Comparison of ENCODE assay signal across 9 cellular contexts in the genomic region with DNA sequence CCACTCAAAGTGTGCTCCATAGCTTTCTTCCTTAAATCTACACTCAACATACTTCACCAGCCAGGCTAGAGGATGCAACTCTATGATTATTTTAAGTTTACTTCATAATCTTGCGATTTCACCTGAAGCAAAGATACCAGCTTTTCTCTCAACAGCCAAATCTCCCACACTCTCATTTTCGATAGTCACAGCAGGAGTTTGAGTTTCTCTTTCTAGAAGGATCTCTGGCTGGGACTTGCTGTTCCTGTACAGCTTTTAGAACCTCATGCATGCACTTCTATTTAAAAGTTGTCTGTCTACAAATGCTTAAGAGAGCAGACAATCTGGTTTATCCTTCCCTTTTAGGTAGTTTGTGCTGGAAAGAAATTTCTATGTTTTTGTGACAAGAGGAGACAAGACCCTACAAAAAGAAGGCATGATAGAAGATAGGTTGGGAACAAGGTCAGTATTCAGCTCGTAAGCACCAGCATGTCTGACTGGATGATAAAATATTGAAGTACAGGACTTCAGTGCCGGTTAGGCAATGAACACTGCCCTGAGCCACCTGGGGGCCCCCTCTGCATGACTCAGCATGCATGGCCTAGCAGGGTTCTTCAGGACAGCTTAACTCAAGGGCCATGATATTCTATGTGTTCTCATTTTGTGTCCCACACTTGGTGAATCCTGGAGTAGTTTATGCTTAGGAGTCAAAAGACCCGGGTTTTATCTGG.
A peak's percentile ranks its signal among the peaks of the same experiment; 100 is the strongest.
DNase-seq lines count a peak whose midpoint lies in the region; ATAC-seq and TF ChIP-seq lines count a peak whose summit lies in the region.
"Had no signal": no experiment of that assay in that cellular context is flagged by ENCODE, and none has a peak within 500 bp of the region (broad histone marks: within the 10 kb centered on the region; RNA-seq: fewer than 3 reads in every experiment).

No MANE protein-coding gene starts in this region.

- no peak overlapping the region for H3K4me3 Mint-ChIP-seq in activated naive CD8-positive, alpha-beta T cell treated with anti-CD3 and anti-CD28 coated beads, Interleukin-2, amount 10 ng/mL, durations not matched to agents 7 days and 5 days
- H3K4me3 Mint-ChIP-seq in T-helper 17 cell = no peak overlapping the region

- peaks cover 0 to 13% (median 0%) of the 10 kb centered on the region in 3 donors for H3K27me3 ChIP-seq in psoas muscle (ENCODE audit: insufficient read depth in 3 of 3, low read length in 2 of 3)

- ATAC-seq in GM19372 (IDR thresholded peaks at IDR 0.05; ENCODE audit: low read depth, unreplicated experiment) (peak; percentile 55), psoas muscle (no peak), T-helper 17 cell (no peak)
- peak; percentile 39 for ATAC-seq in activated naive CD8-positive, alpha-beta T cell treated with anti-CD3 and anti-CD28 coated beads, Interleukin-2, amount 10 ng/mL, durations not matched to agents 7 days and 5 days (ENCODE audit: low read depth)

- no peak for TF ChIP-seq CTCF in psoas muscle (IDR thresholded peaks at IDR 0.05)

- no peaks in the 10 kb centered on the region for H3K4me1 ChIP-seq in psoas muscle

- intact Hi-C loops in psoas muscle (cut with DNase I) = no loop called here

- no peak overlapping the region for H3K4me3 ChIP-seq in psoas muscle
- H3K4me3 ChIP-seq: heart right ventricle had no signal

- POLR2A ChIA-PET in activated naive CD8-positive, alpha-beta T cell treated with anti-CD3 and anti-CD28 coated beads, Interleukin-2, amount 10 ng/mL, durations not matched to agents 7 days and 5 days (lab: Charles Lee) = interaction anchor here (1.1 kb wide), 1 partner anchor 234 kb away, joined by 3 read pairs; no protein-coding TSS in a partner anchor

- no peaks in the 10 kb centered on the region for H3K36me3 ChIP-seq in psoas muscle (ENCODE audit: insufficient read depth in 1 of 2, low read depth in 1 of 2)
- H3K36me3 ChIP-seq: heart right ventricle had no signal

- no peak overlapping the region for H3K27ac Mint-ChIP-seq in activated naive CD8-positive, alpha-beta T cell treated with anti-CD3 and anti-CD28 coated beads, Interleukin-2, amount 10 ng/mL, durations not matched to agents 7 days and 5 days
- no peak overlapping the region for H3K27ac Mint-ChIP-seq in T-helper 17 cell

- DNase-seq in Daoy (ENCODE audit: low read depth) (peak; percentile 17), HT1080 (ENCODE audit: low read depth) (peak; percentile 44), pons (ENCODE audit: low spot score) (peak; percentile 2), psoas muscle (no peak), NCI-H1694 treated with DMSO at 0.1 percent for 48 hours (lab: John Stamatoyannopoulos, UW) (no peak), T-helper 17 cell (no peak)
- DNase-seq in activated naive CD8-positive, alpha-beta T cell treated with anti-CD3 and anti-CD28 coated beads, Interleukin-2, amount 10 ng/mL, durations not matched to agents 7 days and 5 days = no peak
- DNase-seq: heart right ventricle had no signal

- H3K4me1 Mint-ChIP-seq in activated naive CD8-positive, alpha-beta T cell treated with anti-CD3 and anti-CD28 coated beads, Interleukin-2, amount 10 ng/mL, durations not matched to agents 7 days and 5 days = peaks cover 25% of the 10 kb centered on the region
- H3K4me1 Mint-ChIP-seq in T-helper 17 cell = peaks cover 2% of the 10 kb centered on the region

- H3K9me3 Mint-ChIP-seq in activated naive CD8-positive, alpha-beta T cell treated with anti-CD3 and anti-CD28 coated beads, Interleukin-2, amount 10 ng/mL, durations not matched to agents 7 days and 5 days = peaks cover 2% of the 10 kb centered on the region

- H3K36me3 Mint-ChIP-seq in activated naive CD8-positive, alpha-beta T cell treated with anti-CD3 and anti-CD28 coated beads, Interleukin-2, amount 10 ng/mL, durations not matched to agents 7 days and 5 days = peaks cover 6% of the 10 kb centered on the region
- no peaks in the 10 kb centered on the region for H3K36me3 Mint-ChIP-seq in T-helper 17 cell (ENCODE audit: low read depth)

- H3K9me3 ChIP-seq in psoas muscle (no peaks in the 10 kb centered on the region), T-helper 17 cell (ENCODE audit: control insufficient read depth, low read length, poor library complexity, severe bottlenecking) (no peaks in the 10 kb centered on the region)

- H3K27ac ChIP-seq in psoas muscle = no peak overlapping the region

- WGBS in psoas muscle, 3 donors = 73 to 90% (median 73%) methylated on average over 5 of the region's 5 CpGs

- H3K27me3 Mint-ChIP-seq in activated naive CD8-positive, alpha-beta T cell treated with anti-CD3 and anti-CD28 coated beads, Interleukin-2, amount 10 ng/mL, durations not matched to agents 7 days and 5 days = no peaks in the 10 kb centered on the region
- no peaks in the 10 kb centered on the region for H3K27me3 Mint-ChIP-seq in T-helper 17 cell

Comparison
In these comparisons a context has a peak if more than half of its experiments do, and no peak if none do; other contexts are left out.
1. DNase-seq: peak in Daoy (single experiment), HT1080 (single experiment) and pons (single experiment); none in activated naive CD8-positive, alpha-beta T cell treated with anti-CD3 and anti-CD28 coated beads, Interleukin-2, amount 10 ng/mL, durations not matched to agents 7 days and 5 days (single experiment), psoas muscle (0 of 2), NCI-H1694 treated with DMSO at 0.1 percent for 48 hours (single experiment) and T-helper 17 cell (0 of 3).
2. ATAC-seq: peak in GM19372 (single experiment) and activated naive CD8-positive, alpha-beta T cell treated with anti-CD3 and anti-CD28 coated beads, Interleukin-2, amount 10 ng/mL, durations not matched to agents 7 days and 5 days (single experiment); none in psoas muscle (0 of 4) and T-helper 17 cell (single experiment).